1 cellular context compared by ENCODE assay signal in genomic region chr4:4259484-4260100, GRCh38.
TF ChIP-seq lines count a peak whose summit lies in the region.

No MANE protein-coding gene starts in this region.

TF ChIP-seq in endothelial cell of umbilical vein, 7 proteins besides CTCF, POLR2A, EP300 and RAD21:
- TF ChIP-seq MYC (IDR thresholded peaks at IDR 0.05; ENCODE audit: low read depth, low read length), result no peak
- TF ChIP-seq EZH2 (IDR thresholded peaks at IDR 0.05; ENCODE audit: borderline replicate concordance, low read depth, low read length, severe bottlenecking), result no peak
- no peak for TF ChIP-seq FOS (IDR thresholded peaks at IDR 0.05; ENCODE audit: borderline replicate concordance, insufficient read depth, low read length)
- TF ChIP-seq GATA2 (IDR thresholded peaks at IDR 0.05; ENCODE audit: insufficient read depth, insufficient read length, low read depth, low read length), result no peak
- TF ChIP-seq JUN (IDR thresholded peaks at IDR 0.05; ENCODE audit: borderline replicate concordance, insufficient read depth, insufficient read length, low read depth), result no peak
- no peak for TF ChIP-seq MAX (IDR thresholded peaks at IDR 0.05; ENCODE audit: insufficient read depth, insufficient read length)
- TF ChIP-seq POLR2AphosphoS5 (IDR thresholded peaks at IDR 0.05; ENCODE audit: insufficient read depth, low read depth, low read length), result no peak
TF ChIP-seq in endothelial cell of umbilical vein: peak in this region for 0.
